Comparison of ENCODE assay signal across 14 cellular contexts in genomic region chr5:125549322-125549871, GRCh38.
DNase-seq lines count a peak whose midpoint lies in the region; ATAC-seq and TF ChIP-seq lines count a peak whose summit lies in the region.
"Had no signal": no experiment of that assay in that cellular context is flagged by ENCODE, and none has a peak within 500 bp of the region (broad histone marks: within the 10 kb centered on the region; RNA-seq: fewer than 3 reads in every experiment).

No MANE protein-coding gene starts in this region.

- peak overlapping the region; percentile 55 for H3K4me3 Mint-ChIP-seq in osteocyte (ENCODE audit: unreplicated experiment)
- H3K4me3 Mint-ChIP-seq: activated naive CD4-positive, alpha-beta T cell treated with anti-CD3 and anti-CD28 coated beads for 36 hours; CD4-positive, alpha-beta T cell; HFFc6; naive thymus-derived CD8-positive, alpha-beta T cell; stimulated activated memory B cell treated with anti-CD40 and anti-IgM and Interleukin-4, amounts not matched to agents 10 μg/mL and 1 μg/mL and 100 μg/mL, for 72 hours; T-cell had no signal

- H2AFZ ChIP-seq in SK-N-SH (ENCODE audit: low read depth), result no peak overlapping the region

- no peaks in the 10 kb centered on the region for H3K36me3 ChIP-seq in SK-N-SH (replicated peaks in 1 of 2; ENCODE audit: control insufficient read depth in 1 of 2, insufficient read depth in 2 of 2, low read length in 1 of 2)

- no peak overlapping the region; a peak in 1 of 4 replicates for H3K4me3 ChIP-seq in SK-N-SH (ENCODE audit: low read depth in 2 of 2, low read length in 1 of 2)
- no peak overlapping the region for H3K4me3 ChIP-seq in fibroblast of villous mesenchyme (ENCODE audit: low read depth, low read length)

- peak overlapping the region; percentile 82 for H3K27ac Mint-ChIP-seq in osteocyte (ENCODE audit: unreplicated experiment)
- H3K27ac Mint-ChIP-seq: activated naive CD4-positive, alpha-beta T cell treated with anti-CD3 and anti-CD28 coated beads for 36 hours; CD4-positive, alpha-beta T cell; HFFc6; naive thymus-derived CD8-positive, alpha-beta T cell; stimulated activated memory B cell treated with anti-CD40 and anti-IgM and Interleukin-4, amounts not matched to agents 10 μg/mL and 1 μg/mL and 100 μg/mL, for 72 hours; T-cell had no signal

- no peaks in the 10 kb centered on the region for H3K27me3 ChIP-seq in SK-N-SH (ENCODE audit: insufficient read depth)

- no peaks in the 10 kb centered on the region for H3K9me3 ChIP-seq in SK-N-SH

- H3K9me2 ChIP-seq in SK-N-SH, result no peaks in the 10 kb centered on the region

- no peaks in the 10 kb centered on the region for H3K36me3 Mint-ChIP-seq in osteocyte (ENCODE audit: unreplicated experiment)
- H3K36me3 Mint-ChIP-seq: naive thymus-derived CD8-positive, alpha-beta T cell; stimulated activated memory B cell treated with anti-CD40 and anti-IgM and Interleukin-4, amounts not matched to agents 10 μg/mL and 1 μg/mL and 100 μg/mL, for 72 hours; T-cell had no signal

- no peaks in the 10 kb centered on the region for H3K27me3 Mint-ChIP-seq in osteocyte (ENCODE audit: unreplicated experiment)
- H3K27me3 Mint-ChIP-seq: CD4-positive, alpha-beta T cell; naive thymus-derived CD8-positive, alpha-beta T cell; T-cell had no signal

- peaks cover 56% of the 10 kb centered on the region for H3K4me1 Mint-ChIP-seq in osteocyte (ENCODE audit: unreplicated experiment)
- H3K4me1 Mint-ChIP-seq: naive thymus-derived CD8-positive, alpha-beta T cell; T-cell had no signal

- TF ChIP-seq RAD21 in SK-N-SH (IDR thresholded peaks at IDR 0.05; ENCODE audit: low read length), result peak; percentile 36

- TF ChIP-seq EP300 in SK-N-SH (IDR thresholded peaks at IDR 0.05; ENCODE audit: borderline replicate concordance in 1 of 2, low read depth in 1 of 2, low read length in 1 of 2), result peak in 1 of 2 experiments; percentile 97; a peak in 2 of 4 replicates

- H3K9me3 Mint-ChIP-seq in osteocyte (ENCODE audit: unreplicated experiment), result peaks cover 5% of the 10 kb centered on the region
- H3K9me3 Mint-ChIP-seq: stimulated activated memory B cell treated with anti-CD40 and anti-IgM and Interleukin-4, amounts not matched to agents 10 μg/mL and 1 μg/mL and 100 μg/mL, for 72 hours had no signal

- peaks cover 3% of the 10 kb centered on the region for H3F3A ChIP-seq in SK-N-SH (replicated peaks; ENCODE audit: insufficient read depth)

- ATAC-seq in GM19023 (IDR thresholded peaks at IDR 0.05; ENCODE audit: unreplicated experiment), result no peak
- ATAC-seq: naive thymus-derived CD8-positive, alpha-beta T cell; stimulated activated memory B cell treated with anti-CD40 and anti-IgM and Interleukin-4, amounts not matched to agents 10 μg/mL and 1 μg/mL and 100 μg/mL, for 72 hours; T-cell had no signal

- 44% methylated on average over 2 of the region's 2 CpGs for WGBS in SK-N-SH (ENCODE audit: low lambda C conversion rate)

- no peaks in the 10 kb centered on the region for H3K79me2 ChIP-seq in SK-N-SH (ENCODE audit: insufficient read depth)

- H3K9ac ChIP-seq in SK-N-SH, result no peak overlapping the region

- CTCF ChIA-PET in SK-N-SH (lab: Yijun Ruan, JAX), result interaction anchor here (0.6 to 0.9 kb wide), 3 partner anchors 58 to 751 kb away, joined by 3 read pairs; no protein-coding TSS in a partner anchor

- peaks cover 13 to 18% of the 10 kb centered on the region in 2 experiments; a peak in 3 of 4 replicates for H3K4me1 ChIP-seq in SK-N-SH (ENCODE audit: control insufficient read depth in 1 of 2, insufficient read depth in 2 of 2, low read depth in 1 of 2, low read length in 1 of 2)

- H3K27ac ChIP-seq in SK-N-SH (ENCODE audit: low read depth in 2 of 2, low read length in 1 of 2), result peak overlapping the region; percentile 4 to 92; a peak in 3 of 4 replicates

- DNase-seq in HCEC 1CT (peak; percentile 50), SK-N-SH (peak; percentile 45), fibroblast of villous mesenchyme (ENCODE audit: low read depth) (peak; percentile 68), osteocyte (ENCODE audit: extremely low spot score, unreplicated experiment) (no peak), DMS79 treated with DMSO at 0.1 percent for 48 hours (lab: John Stamatoyannopoulos, UW) (no peak), Kasumi-1 (lab: John Stamatoyannopoulos, UW) (no peak)
- no peak for DNase-seq in activated CD4-positive, alpha-beta T cell treated with anti-CD3 and anti-CD28 coated beads, Interleukin-2, amount 50 U/mL, for 48 hours
- DNase-seq: activated naive CD4-positive, alpha-beta T cell treated with anti-CD3 and anti-CD28 coated beads for 36 hours; CD4-positive, alpha-beta T cell; HFFc6; naive thymus-derived CD8-positive, alpha-beta T cell; T-cell had no signal

- H4K20me1 ChIP-seq in SK-N-SH (ENCODE audit: insufficient read depth), result no peaks in the 10 kb centered on the region

- no peak for TF ChIP-seq CTCF in SK-N-SH (IDR thresholded peaks at IDR 0.05)
- no peak for TF ChIP-seq CTCF in fibroblast of villous mesenchyme (IDR thresholded peaks at IDR 0.05; ENCODE audit: insufficient read depth, low read depth, low read length)
- no peak for TF ChIP-seq CTCF in osteocyte (IDR thresholded peaks at IDR 0.05)

- POLR2A ChIA-PET in SK-N-SH (lab: Yijun Ruan, JAX), result interaction anchor here (1.1 to 2.4 kb wide), 3 partner anchors 64 to 801 kb away, joined by 3 to 18 read pairs (median 4); no protein-coding TSS in a partner anchor

- peak overlapping the region; percentile 21; the same call in 1 of the 2 replicates for H3K4me2 ChIP-seq in SK-N-SH

TF ChIP-seq in SK-N-SH, 30 proteins besides CTCF, POLR2A, EP300 and RAD21:
- TF ChIP-seq TCF12 (IDR thresholded peaks at IDR 0.05), result peak; percentile 53
- no peak for TF ChIP-seq MXI1 (IDR thresholded peaks at IDR 0.05; ENCODE audit: low read depth, low read length)
- TF ChIP-seq SIN3A (IDR thresholded peaks at IDR 0.05; ENCODE audit: borderline replicate concordance, low read depth, low read length), result no peak
- TF ChIP-seq MAX (IDR thresholded peaks at IDR 0.05; ENCODE audit: low read depth), result no peak
- no peak for TF ChIP-seq ELF1 (IDR thresholded peaks at IDR 0.05)
- peak; percentile 23 for TF ChIP-seq CHD2 (IDR thresholded peaks at IDR 0.05; ENCODE audit: low read length, partially characterized antibody)
- TF ChIP-seq FOXJ3 (CRISPR knock-in tag; IDR thresholded peaks at IDR 0.05), result peak; percentile 90
- TF ChIP-seq USF1 (IDR thresholded peaks at IDR 0.05; ENCODE audit: borderline replicate concordance, low read depth), result no peak
- TF ChIP-seq MEF2A (IDR thresholded peaks at IDR 0.05; ENCODE audit: borderline replicate concordance, low read depth), result no peak
- no peak for TF ChIP-seq FOXM1 (IDR thresholded peaks at IDR 0.05; ENCODE audit: low read depth)
- peak; percentile 90 for TF ChIP-seq GATA2 (CRISPR knock-in tag; IDR thresholded peaks at IDR 0.05)
- no peak for TF ChIP-seq TAF1 (IDR thresholded peaks at IDR 0.05; ENCODE audit: borderline replicate concordance, low read depth, low read length)
- TF ChIP-seq YY1 (IDR thresholded peaks at IDR 0.05; ENCODE audit: low read depth), result no peak
- no peak for TF ChIP-seq TEAD4 (IDR thresholded peaks at IDR 0.05; ENCODE audit: borderline replicate concordance, insufficient read depth)
- peak; percentile 64 for TF ChIP-seq RCOR1 (IDR thresholded peaks at IDR 0.05; ENCODE audit: low read length)

Comparison
In these comparisons a context has a peak if more than half of its experiments do, and no peak if none do; other contexts are left out.
1. DNase-seq: peak in HCEC 1CT (single experiment), SK-N-SH (single experiment) and fibroblast of villous mesenchyme (single experiment); none in osteocyte (single experiment), activated CD4-positive, alpha-beta T cell treated with anti-CD3 and anti-CD28 coated beads, Interleukin-2, amount 50 U/mL, for 48 hours (0 of 2), DMS79 treated with DMSO at 0.1 percent for 48 hours (single experiment) and Kasumi-1 (0 of 2).